Comparison of ENCODE assay signal across 19 cellular contexts in the genomic region with DNA sequence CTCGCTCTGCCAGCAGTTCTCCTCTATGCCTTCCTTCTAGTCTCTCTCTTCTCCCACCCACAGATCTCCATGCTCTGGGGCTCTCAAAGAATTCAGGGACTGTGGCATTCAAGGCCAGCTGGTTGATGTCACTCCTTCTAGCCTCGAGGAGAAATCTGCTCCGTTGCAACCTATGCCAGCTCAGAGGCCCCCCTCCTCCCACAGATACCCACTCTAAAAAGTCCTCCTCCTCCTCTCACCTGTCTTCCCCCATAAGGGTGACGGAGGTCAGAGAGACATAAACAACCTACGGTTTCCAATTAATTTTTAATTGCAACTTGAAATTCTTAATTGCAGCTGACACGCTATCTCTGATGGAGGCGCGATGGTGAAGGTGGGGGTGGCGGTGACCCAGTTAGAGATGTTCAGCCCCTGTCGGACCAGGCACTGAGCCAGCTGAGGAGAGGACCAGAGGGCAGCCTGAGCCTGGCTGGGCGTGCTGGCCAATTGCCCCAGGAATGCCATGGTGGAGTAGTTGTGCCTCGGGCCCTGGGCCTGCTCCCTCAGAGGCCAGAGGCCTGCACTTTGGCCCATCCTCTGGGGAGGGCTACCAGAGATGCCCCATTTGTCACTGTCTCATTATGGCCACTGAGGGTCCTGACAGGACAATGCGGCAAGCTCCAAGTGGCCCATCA. TPM values are rescaled to one million over a fixed set of nuclear protein-coding genes. Genes with fewer than 3 reads are reported as not detected.
"Had no signal": no experiment of that assay in that cellular context is flagged by ENCODE, and none has a peak within 500 bp of the region (broad histone marks: within the 10 kb centered on the region; RNA-seq: fewer than 3 reads in every experiment).

No MANE protein-coding gene starts in this region.

- H3K27me3 Mint-ChIP-seq: activated CD4-positive, alpha-beta T cell treated with anti-CD3 and anti-CD28 coated beads, Interleukin-2, amount 10 ng/mL, durations not matched to agents 24 days and 14 days; activated naive CD8-positive, alpha-beta T cell treated with anti-CD3 and anti-CD28 coated beads, Interleukin-2, amount 10 ng/mL, durations not matched to agents 7 days and 5 days had no signal

- H3K27ac ChIP-seq: epithelial cell of prostate, gastroesophageal sphincter, left lung, transverse colon, uterus had no signal

- H3K27ac Mint-ChIP-seq: activated CD4-positive, alpha-beta memory T cell treated with anti-CD3 and anti-CD28 coated beads, Interleukin-2, amount 10 ng/mL, durations not matched to agents 7 days and 5 days; activated CD4-positive, alpha-beta T cell treated with anti-CD3 and anti-CD28 coated beads, Interleukin-2, amount 10 ng/mL, durations not matched to agents 24 days and 14 days; activated naive CD4-positive, alpha-beta T cell treated with anti-CD3 and anti-CD28 coated beads for 36 hours; activated naive CD8-positive, alpha-beta T cell treated with anti-CD3 and anti-CD28 coated beads, Interleukin-2, amount 10 ng/mL, durations not matched to agents 7 days and 5 days; activated T-cell treated with anti-CD3 and anti-CD28 coated beads, Interleukin-2, amount 50 U/mL, for 72 hours; stimulated activated naive CD8-positive, alpha-beta T cell treated with anti-CD3 and anti-CD28 coated beads, Interleukin-15, amount 100 ng/mL, for 72 hours had no signal

- H3K36me3 Mint-ChIP-seq: activated naive CD8-positive, alpha-beta T cell treated with anti-CD3 and anti-CD28 coated beads, Interleukin-2, amount 10 ng/mL, durations not matched to agents 7 days and 5 days had no signal

- H3K9me3 ChIP-seq: gastroesophageal sphincter, left lung, transverse colon, uterus had no signal

- H3K27me3 ChIP-seq: gastroesophageal sphincter, left lung, transverse colon, uterus had no signal

- H3K9me3 Mint-ChIP-seq: activated CD4-positive, alpha-beta memory T cell treated with anti-CD3 and anti-CD28 coated beads, Interleukin-2, amount 10 ng/mL, durations not matched to agents 7 days and 5 days; activated CD4-positive, alpha-beta T cell treated with anti-CD3 and anti-CD28 coated beads, Interleukin-2, amount 10 ng/mL, durations not matched to agents 24 days and 14 days; activated naive CD4-positive, alpha-beta T cell treated with anti-CD3 and anti-CD28 coated beads for 36 hours; activated naive CD8-positive, alpha-beta T cell treated with anti-CD3 and anti-CD28 coated beads, Interleukin-2, amount 10 ng/mL, durations not matched to agents 7 days and 5 days; activated T-cell treated with anti-CD3 and anti-CD28 coated beads, Interleukin-2, amount 50 U/mL, for 72 hours; stimulated activated naive CD8-positive, alpha-beta T cell treated with anti-CD3 and anti-CD28 coated beads, Interleukin-15, amount 100 ng/mL, for 72 hours had no signal

- ATAC-seq: activated T-cell treated with anti-CD3 and anti-CD28 coated beads, Interleukin-2, amount 50 U/mL, for 72 hours; gastroesophageal sphincter; left lung; stimulated activated naive CD8-positive, alpha-beta T cell treated with anti-CD3 and anti-CD28 coated beads, Interleukin-15, amount 100 ng/mL, for 72 hours had no signal

- H3K4me3 Mint-ChIP-seq: activated CD4-positive, alpha-beta memory T cell treated with anti-CD3 and anti-CD28 coated beads, Interleukin-2, amount 10 ng/mL, durations not matched to agents 7 days and 5 days; activated CD4-positive, alpha-beta T cell treated with anti-CD3 and anti-CD28 coated beads, Interleukin-2, amount 10 ng/mL, durations not matched to agents 24 days and 14 days; activated naive CD4-positive, alpha-beta T cell treated with anti-CD3 and anti-CD28 coated beads for 36 hours; activated naive CD8-positive, alpha-beta T cell treated with anti-CD3 and anti-CD28 coated beads, Interleukin-2, amount 10 ng/mL, durations not matched to agents 7 days and 5 days; activated T-cell treated with anti-CD3 and anti-CD28 coated beads, Interleukin-2, amount 50 U/mL, for 72 hours; stimulated activated naive CD8-positive, alpha-beta T cell treated with anti-CD3 and anti-CD28 coated beads, Interleukin-15, amount 100 ng/mL, for 72 hours had no signal

- H3K36me3 ChIP-seq: gastroesophageal sphincter, left lung, transverse colon, uterus had no signal

- H3K4me3 ChIP-seq: gastroesophageal sphincter, left lung, transverse colon, uterus had no signal

- H3K4me1 Mint-ChIP-seq: activated CD4-positive, alpha-beta T cell treated with anti-CD3 and anti-CD28 coated beads, Interleukin-2, amount 10 ng/mL, durations not matched to agents 24 days and 14 days; stimulated activated naive CD8-positive, alpha-beta T cell treated with anti-CD3 and anti-CD28 coated beads, Interleukin-15, amount 100 ng/mL, for 72 hours had no signal

- DNase-seq: activated CD4-positive, alpha-beta memory T cell treated with anti-CD3 and anti-CD28 coated beads, Interleukin-2, amount 10 ng/mL, durations not matched to agents 7 days and 5 days; activated CD4-positive, alpha-beta T cell treated with anti-CD3 and anti-CD28 coated beads, Interleukin-2, amount 10 ng/mL, durations not matched to agents 24 days and 14 days; activated effector memory CD4-positive, alpha-beta T cell treated with Interleukin-2 at 50 U/mL for 16 hours; activated naive CD4-positive, alpha-beta T cell treated with anti-CD3 and anti-CD28 coated beads for 36 hours; activated naive CD8-positive, alpha-beta T cell treated with anti-CD3 and anti-CD28 coated beads, Interleukin-2, amount 10 ng/mL, durations not matched to agents 7 days and 5 days; activated T-cell treated with anti-CD3 and anti-CD28 coated beads, Interleukin-2, amount 50 U/mL, for 72 hours; cortex of kidney; islet precursor cell; left lung; mammary epithelial cell; occipital lobe; stimulated activated CD4-positive, alpha-beta T cell treated with anti-CD3 and anti-CD28 coated beads, Interleukin-12 subunit alpha, Interleukin-12 subunit beta, amount 100 ng/mL, for 4 hours; stimulated activated CD4-positive, alpha-beta T cell treated with anti-CD3 and anti-CD28 coated beads, Interleukin-4, amount 100 ng/mL, for 4 hours; stimulated activated naive CD8-positive, alpha-beta T cell treated with anti-CD3 and anti-CD28 coated beads, Interleukin-15, amount 100 ng/mL, for 72 hours; transverse colon; uterus had no signal

RNA-seq across cellular contexts. Expression of a gene that starts 43.3 kb away (rescaled TPM):
- total RNA-seq: activated CD4-positive, alpha-beta memory T cell treated with anti-CD3 and anti-CD28 coated beads, Interleukin-2, amount 10 ng/mL, durations not matched to agents 7 days and 5 days; activated CD4-positive, alpha-beta T cell treated with anti-CD3 and anti-CD28 coated beads, Interleukin-2, amount 10 ng/mL, durations not matched to agents 24 days and 14 days; activated naive CD4-positive, alpha-beta T cell treated with anti-CD3 and anti-CD28 coated beads for 36 hours; activated naive CD8-positive, alpha-beta T cell treated with anti-CD3 and anti-CD28 coated beads, Interleukin-2, amount 10 ng/mL, durations not matched to agents 7 days and 5 days; activated T-cell treated with anti-CD3 and anti-CD28 coated beads, Interleukin-2, amount 50 U/mL, for 72 hours; T-helper 2 cell treated with Interferon-gamma antibody and Interleukin-4, amounts not matched to agents 100 ng/mL and 5 ng/mL, for 36 hours had no signal
